8 cellular contexts compared by ENCODE assay signal in the genomic region with DNA sequence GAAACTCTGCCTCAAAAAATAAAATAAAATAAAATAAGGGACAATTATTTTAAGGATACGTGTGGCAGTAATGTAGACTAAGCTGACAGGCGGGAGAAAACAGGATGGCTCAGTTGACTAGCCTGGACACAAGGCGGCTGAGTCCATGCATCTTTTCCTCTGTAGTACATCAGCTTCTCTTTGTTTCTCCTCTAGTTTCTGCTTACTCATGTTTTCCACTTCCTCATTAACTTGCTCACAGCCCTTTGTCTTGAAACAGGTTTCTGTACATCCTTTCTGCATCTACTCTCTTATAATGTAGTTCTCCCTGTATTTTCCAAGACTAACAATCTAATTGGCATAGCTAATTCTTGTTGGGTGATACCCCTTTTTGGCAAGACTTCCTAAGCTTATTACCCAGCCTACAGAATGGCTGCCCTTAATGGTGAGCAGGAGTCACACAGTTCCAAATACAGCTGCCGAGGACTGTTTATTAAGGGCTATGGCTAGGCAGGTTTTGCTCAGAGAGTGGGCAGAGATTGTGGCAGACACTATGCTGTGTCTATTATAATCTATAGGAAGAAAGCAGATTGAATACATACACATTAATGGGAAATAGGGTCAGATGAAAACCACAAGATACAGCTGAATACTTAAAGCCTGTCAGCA. TPM values are rescaled to one million over a fixed set of nuclear protein-coding genes. Genes with fewer than 3 reads are reported as not detected.
DNase-seq lines count a peak whose midpoint lies in the region; TF ChIP-seq lines count a peak whose summit lies in the region.

No MANE protein-coding gene starts in this region.

- H3K4me1 Mint-ChIP-seq in HFFc6 (ENCODE audit: low read depth), result peaks cover 12% of the 10 kb centered on the region

- no peaks in the 10 kb centered on the region for H3K36me3 Mint-ChIP-seq in HFFc6 (ENCODE audit: low read depth)

- DNase-seq in NCI-H1105 treated with DMSO at 0.1 percent for 48 hours (lab: John Stamatoyannopoulos, UW), result peak; percentile 36
- no peak for DNase-seq in NCI-H1105 (lab: John Stamatoyannopoulos, UW)
- DNase-seq in HFFc6, result peak; percentile 6
- DNase-seq in NCI-H146 treated with DMSO at 0.1 percent for 48 hours (lab: John Stamatoyannopoulos, UW; ENCODE audit: unreplicated experiment), result peak; percentile 58
- DNase-seq in epithelial cell of esophagus (ENCODE audit: low read depth), result peak; percentile 90
- no peak for DNase-seq in NCI-H524 treated with DMSO at 0.1 percent for 48 hours (lab: John Stamatoyannopoulos, UW)
- no peak for DNase-seq in stimulated activated naive CD4-positive, alpha-beta T cell (lab: John Stamatoyannopoulos, UW)
- DNase-seq in LoVo (ENCODE audit: low spot score), result no peak

- no peaks in the 10 kb centered on the region for H3K9me3 Mint-ChIP-seq in HFFc6

- TF ChIP-seq CTCF in HFFc6 (IDR thresholded peaks at IDR 0.05) (no peak), epithelial cell of esophagus (IDR thresholded peaks at IDR 0.05; ENCODE audit: insufficient read depth, low read depth, low read length, missing control alignments) (peak; percentile 26)

- no peaks in the 10 kb centered on the region for H3K27me3 Mint-ChIP-seq in HFFc6 (ENCODE audit: insufficient read depth)

- no peak overlapping the region for H3K4me3 Mint-ChIP-seq in HFFc6

- peak overlapping the region; percentile 15; the same call in 1 of the 2 replicates for H3K27ac Mint-ChIP-seq in HFFc6

- H3K4me3 ChIP-seq in epithelial cell of esophagus (ENCODE audit: low read length), result no peak overlapping the region

RNA-seq across cellular contexts. Expression of gene KLF5, which starts 58.7 kb away (rescaled TPM):
- 10 to 100 TPM; 20.3 to 37.1 (median 28.5) TPM for total RNA-seq in HFFc6 (2021; fragmentation: NEBNext Ultra II Directional; extraction: Animal tissue kit (Norgen Biotek cat#: 25700))

Comparison
In these comparisons a context has a peak if more than half of its experiments do, and no peak if none do; other contexts are left out.
1. DNase-seq: peak in NCI-H1105 treated with DMSO at 0.1 percent for 48 hours (single experiment), HFFc6 (single experiment), NCI-H146 treated with DMSO at 0.1 percent for 48 hours (single experiment) and epithelial cell of esophagus (single experiment); none in NCI-H1105 (single experiment), NCI-H524 treated with DMSO at 0.1 percent for 48 hours (single experiment), stimulated activated naive CD4-positive, alpha-beta T cell (0 of 6) and LoVo (single experiment).